In the genomic region with DNA sequence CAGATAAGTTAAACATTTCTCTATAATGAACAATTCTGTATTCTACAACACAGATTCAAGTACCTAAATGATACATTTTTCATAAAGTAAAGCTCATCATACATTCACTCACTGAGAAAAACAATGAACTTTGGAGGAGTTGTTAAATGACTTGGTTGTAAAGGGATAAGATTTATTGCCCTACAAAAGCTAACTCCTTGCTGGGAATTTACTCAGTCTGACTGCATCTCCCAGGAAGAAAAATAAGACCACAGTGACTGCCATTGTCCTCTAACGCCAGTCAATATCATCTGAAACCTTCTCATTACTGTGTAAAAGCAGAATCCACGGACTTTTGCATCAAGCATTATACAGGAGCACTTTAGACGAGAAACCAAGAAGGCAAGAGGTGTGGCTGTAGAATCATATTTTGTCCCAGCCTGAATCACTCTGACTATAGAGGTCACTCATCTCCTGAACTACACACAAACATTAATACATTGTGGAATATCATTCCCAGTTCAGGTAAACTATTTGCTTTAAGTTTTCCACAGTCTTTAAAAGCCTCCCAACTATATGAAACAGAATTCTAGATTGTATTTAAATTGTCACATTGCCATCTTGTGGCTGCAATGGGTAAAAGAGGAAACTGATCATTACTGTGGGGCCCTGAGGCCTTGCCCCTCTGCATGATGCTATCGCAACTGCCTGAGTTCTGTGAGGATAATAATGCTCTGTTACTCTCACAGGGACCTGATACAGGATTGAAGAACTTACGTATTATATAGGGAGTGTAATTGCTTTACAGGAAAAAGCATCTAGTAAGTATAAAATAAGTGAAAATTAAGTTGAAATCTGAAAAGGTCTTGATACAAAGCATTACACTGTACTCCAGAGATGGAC, we compare ENCODE assay signal across 8 cellular contexts.
DNase-seq lines count a peak whose midpoint lies in the region; ATAC-seq and TF ChIP-seq lines count a peak whose summit lies in the region.

No MANE protein-coding gene starts in this region.

- H3K27me3 Mint-ChIP-seq in activated T-cell treated with anti-CD3 and anti-CD28 coated beads, Interleukin-2, amount 50 U/mL, for 24 hours, result no peaks in the 10 kb centered on the region

- intact Hi-C loops in left ventricle myocardium inferior (cut with micrococcal nuclease) (no loop called here), Right ventricle myocardium inferior (cut with DNase I) (no loop called here)

- no peak for DNase-seq in left ventricle myocardium inferior
- DNase-seq in Right ventricle myocardium inferior (ENCODE audit: missing footprints), result no peak
- peak; percentile 56 for DNase-seq in H7
- no peak for DNase-seq in LNCaP clone FGC (ENCODE audit: low read depth)
- peak; percentile 43 for DNase-seq in inferior parietal cortex (ENCODE audit: extremely low spot score)
- DNase-seq in dedifferentiated amniotic fluid mesenchymal stem cell (ENCODE audit: extremely low spot score), result no peak
- DNase-seq in activated T-cell treated with anti-CD3 and anti-CD28 coated beads, Interleukin-2, amount 50 U/mL, for 24 hours, result no peak

- H3K36me3 ChIP-seq in left ventricle myocardium inferior (no peaks in the 10 kb centered on the region), H7 (replicated peaks; ENCODE audit: control insufficient read depth, insufficient read depth, low read length) (no peaks in the 10 kb centered on the region)

- H3K36me3 Mint-ChIP-seq in activated T-cell treated with anti-CD3 and anti-CD28 coated beads, Interleukin-2, amount 50 U/mL, for 24 hours (ENCODE audit: low read depth), result no peaks in the 10 kb centered on the region

- H3K4me3 ChIP-seq in left ventricle myocardium inferior (no peak overlapping the region), H7 (ENCODE audit: insufficient read depth, low read depth, low read length) (no peak overlapping the region), LNCaP clone FGC (ENCODE audit: low read depth, low read length) (no peak overlapping the region)

- H3K27ac ChIP-seq in left ventricle myocardium inferior (replicated peaks), result no peak overlapping the region

- H3K27ac Mint-ChIP-seq in activated T-cell treated with anti-CD3 and anti-CD28 coated beads, Interleukin-2, amount 50 U/mL, for 24 hours, result no peak overlapping the region

- H3K27me3 ChIP-seq in left ventricle myocardium inferior (ENCODE audit: low read depth), result no peaks in the 10 kb centered on the region
- H3K27me3 ChIP-seq in H7 (ENCODE audit: control insufficient read depth, insufficient read depth, low read length), result no peaks in the 10 kb centered on the region

- no peaks in the 10 kb centered on the region for H3K9me3 ChIP-seq in left ventricle myocardium inferior (replicated peaks)

- TF ChIP-seq CTCF in left ventricle myocardium inferior (IDR thresholded peaks at IDR 0.05; ENCODE audit: borderline replicate concordance), result peak; percentile 24
- TF ChIP-seq CTCF in LNCaP clone FGC (IDR thresholded peaks at IDR 0.05; ENCODE audit: control insufficient read depth, extremely low read depth, insufficient read depth), result peak; percentile 70

- H3K4me1 Mint-ChIP-seq in activated T-cell treated with anti-CD3 and anti-CD28 coated beads, Interleukin-2, amount 50 U/mL, for 24 hours (ENCODE audit: low read depth), result no peaks in the 10 kb centered on the region

- no peaks in the 10 kb centered on the region for H3K9me3 Mint-ChIP-seq in activated T-cell treated with anti-CD3 and anti-CD28 coated beads, Interleukin-2, amount 50 U/mL, for 24 hours

- ATAC-seq in Right ventricle myocardium inferior (no peak), SK-N-SH treated with all-trans-retinoic acid at 6 μM for 48 hours (peak; percentile 86)

- no peaks in the 10 kb centered on the region for H3K4me1 ChIP-seq in left ventricle myocardium inferior

- H3K4me3 Mint-ChIP-seq in activated T-cell treated with anti-CD3 and anti-CD28 coated beads, Interleukin-2, amount 50 U/mL, for 24 hours, result no peak overlapping the region

TF ChIP-seq in SK-N-SH treated with all-trans-retinoic acid at 6 μM for 48 hours, 23 proteins besides CTCF, POLR2A, EP300 and RAD21 (continues in another document):
- no peak for TF ChIP-seq TCF4 (CRISPR knock-in tag; IDR thresholded peaks at IDR 0.05; ENCODE audit: borderline replicate concordance)
- no peak for TF ChIP-seq ZFP3 (CRISPR knock-in tag; IDR thresholded peaks at IDR 0.05)
- TF ChIP-seq, protein P1, sequence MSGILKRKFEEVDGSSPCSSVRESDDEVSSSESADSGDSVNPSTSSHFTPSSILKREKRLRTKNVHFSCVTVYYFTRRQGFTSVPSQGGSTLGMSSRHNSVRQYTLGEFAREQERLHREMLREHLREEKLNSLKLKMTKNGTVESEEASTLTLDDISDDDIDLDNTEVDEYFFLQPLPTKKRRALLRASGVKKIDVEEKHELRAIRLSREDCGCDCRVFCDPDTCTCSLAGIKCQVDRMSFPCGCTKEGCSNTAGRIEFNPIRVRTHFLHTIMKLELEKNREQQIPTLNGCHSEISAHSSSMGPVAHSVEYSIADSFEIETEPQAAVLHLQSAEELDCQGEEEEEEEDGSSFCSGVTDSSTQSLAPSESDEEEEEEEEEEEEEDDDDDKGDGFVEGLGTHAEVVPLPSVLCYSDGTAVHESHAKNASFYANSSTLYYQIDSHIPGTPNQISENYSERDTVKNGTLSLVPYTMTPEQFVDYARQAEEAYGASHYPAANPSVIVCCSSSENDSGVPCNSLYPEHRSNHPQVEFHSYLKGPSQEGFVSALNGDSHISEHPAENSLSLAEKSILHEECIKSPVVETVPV (CRISPR knock-in tag; IDR thresholded peaks at IDR 0.05), result no peak
- TF ChIP-seq ESRRG (CRISPR knock-in tag; IDR thresholded peaks at IDR 0.05), result no peak
- no peak for TF ChIP-seq BACH2 (CRISPR knock-in tag; IDR thresholded peaks at IDR 0.05; ENCODE audit: borderline replicate concordance)
- TF ChIP-seq ZNF565 (CRISPR knock-in tag; conservative IDR thresholded peaks at IDR 0.05; ENCODE audit: low read depth), result no peak
- TF ChIP-seq CREB5 (CRISPR knock-in tag; IDR thresholded peaks at IDR 0.05; ENCODE audit: low read depth), result no peak
- no peak for TF ChIP-seq POU6F1 (CRISPR knock-in tag; IDR thresholded peaks at IDR 0.05; ENCODE audit: borderline replicate concordance, low read depth)
- no peak for TF ChIP-seq PATZ1 (CRISPR knock-in tag; IDR thresholded peaks at IDR 0.05; ENCODE audit: borderline replicate concordance)
- no peak for TF ChIP-seq PPARA (CRISPR knock-in tag; IDR thresholded peaks at IDR 0.05; ENCODE audit: borderline replicate concordance)
- TF ChIP-seq ZFP30 (CRISPR knock-in tag; IDR thresholded peaks at IDR 0.05), result no peak
- TF ChIP-seq TOX (CRISPR knock-in tag; IDR thresholded peaks at IDR 0.05; ENCODE audit: borderline replicate concordance), result no peak

Comparison
In these comparisons a context has a peak if more than half of its experiments do, and no peak if none do; other contexts are left out.
1. DNase-seq: peak in H7 (single experiment) and inferior parietal cortex (single experiment); none in left ventricle myocardium inferior (single experiment), Right ventricle myocardium inferior (single experiment), LNCaP clone FGC (single experiment), dedifferentiated amniotic fluid mesenchymal stem cell (single experiment) and activated T-cell treated with anti-CD3 and anti-CD28 coated beads, Interleukin-2, amount 50 U/mL, for 24 hours (single experiment).